10 cellular contexts compared by ENCODE assay signal in genomic region chr20:63696311-63696627, GRCh38. TPM values are rescaled to one million over a fixed set of nuclear protein-coding genes. Genes with fewer than 3 reads are reported as not detected.
DNase-seq lines count a peak whose midpoint lies in the region; ATAC-seq and TF ChIP-seq lines count a peak whose summit lies in the region.
"Had no signal": no experiment of that assay in that cellular context is flagged by ENCODE, and none has a peak within 500 bp of the region (broad histone marks: within the 10 kb centered on the region; RNA-seq: fewer than 3 reads in every experiment).

No MANE protein-coding gene starts in this region.

- intact Hi-C loops in breast epithelium (cut with DNase I; ENCODE audit: low total_unique reads), result no loop called here
- intact Hi-C loops in right lobe of liver (cut with DNase I), result no loop called here

- peak overlapping the region in 1 of 2 donors; percentile 34 for H3K27ac ChIP-seq in breast epithelium
- no peak overlapping the region for H3K27ac ChIP-seq in right lobe of liver
- H3K27ac ChIP-seq in effector memory CD4-positive, alpha-beta T cell (ENCODE audit: insufficient read depth, low read length, poor library complexity, severe bottlenecking), result no peak overlapping the region
- H3K27ac ChIP-seq: HL-60 had no signal

- peaks cover 14 to 17% of the 10 kb centered on the region in 2 donors for H3K4me1 ChIP-seq in breast epithelium
- H3K4me1 ChIP-seq in right lobe of liver, result peaks cover 0 to 14% (median 5%) of the 10 kb centered on the region in 4 donors
- H3K4me1 ChIP-seq in effector memory CD4-positive, alpha-beta T cell (ENCODE audit: control insufficient read depth, insufficient read depth, low read length, poor library complexity, severe bottlenecking), result peaks cover 27% of the 10 kb centered on the region

- TF ChIP-seq POLR2A in breast epithelium (IDR thresholded peaks at IDR 0.05), result no peak
- no peak for TF ChIP-seq POLR2A in right lobe of liver (IDR thresholded peaks at IDR 0.05)

- no peak overlapping the region for H3K4me3 ChIP-seq in Jurkat, Clone E6-1 (ENCODE audit: low read length)
- H3K4me3 ChIP-seq in breast epithelium (peak overlapping the region; percentile 34 to 57 (median 34)), right lobe of liver (no peak overlapping the region)
- no peak overlapping the region for H3K4me3 ChIP-seq in effector memory CD4-positive, alpha-beta T cell (ENCODE audit: insufficient read depth, low read depth, low read length, poor library complexity, severe bottlenecking)

- WGBS in right lobe of liver (ENCODE audit: insufficient coverage, low coverage, low lambda C conversion rate, missing lambda C conversion rate), result no CpG with 5 or more reads among the region's 6 CpGs

- H3K36me3 ChIP-seq in breast epithelium (no peaks in the 10 kb centered on the region), right lobe of liver (no peaks in the 10 kb centered on the region)
- H3K36me3 ChIP-seq in effector memory CD4-positive, alpha-beta T cell (ENCODE audit: control insufficient read depth, insufficient read depth, low read length), result peaks cover 8% of the 10 kb centered on the region

- in situ Hi-C loops in ACHN (cut with HindIII; ENCODE audit: low pct_ligation_motif_present, low pct_unique_long_range_greater_than_20kb, low sequenced_read_pairs), result no loop called here

- DNase-seq in ACHN, result peak; percentile 66
- peak; percentile 48 for DNase-seq in Jurkat, Clone E6-1 (ENCODE audit: low read depth, low spot score)
- no peak for DNase-seq in breast epithelium (ENCODE audit: low spot score in 2 of 2)
- DNase-seq in right lobe of liver, result peak in 2 of 3 donors; percentile 25 to 58
- no peak for DNase-seq in effector memory CD4-positive, alpha-beta T cell

- peak; percentile 16 to 48 (median 26) for ATAC-seq in right lobe of liver
- ATAC-seq in HG03378 (IDR thresholded peaks at IDR 0.05; ENCODE audit: unreplicated experiment), result no peak
- ATAC-seq in GM21390 (IDR thresholded peaks at IDR 0.05; ENCODE audit: unreplicated experiment), result no peak
- no peak for ATAC-seq in GM21529 (IDR thresholded peaks at IDR 0.05; ENCODE audit: unreplicated experiment)

- H3K27me3 ChIP-seq in breast epithelium (no peaks in the 10 kb centered on the region), right lobe of liver (no peaks in the 10 kb centered on the region)
- H3K27me3 ChIP-seq in effector memory CD4-positive, alpha-beta T cell (replicated peaks; ENCODE audit: control insufficient read depth, insufficient read depth, low read length, poor library complexity, severe bottlenecking), result no peaks in the 10 kb centered on the region

- H3K9me3 ChIP-seq in breast epithelium (no peaks in the 10 kb centered on the region), right lobe of liver (no peaks in the 10 kb centered on the region)
- no peaks in the 10 kb centered on the region for H3K9me3 ChIP-seq in effector memory CD4-positive, alpha-beta T cell (ENCODE audit: control insufficient read depth, low read length)

- TF ChIP-seq CTCF in breast epithelium (IDR thresholded peaks at IDR 0.05) (no peak), right lobe of liver (IDR thresholded peaks at IDR 0.05) (no peak)

RNA-seq across cellular contexts. Expression of gene TNFRSF6B, which starts 0.2 kb away (rescaled TPM):
- polyA plus RNA-seq in Jurkat, Clone E6-1 (2012; ENCODE audit: insufficient read depth, insufficient read length), result 4.7 TPM
- 10 to 100 TPM in 1 of 3 donors, 1 to 10 TPM in 2; 2.8 to 40.0 (median 7.4) TPM for total RNA-seq in breast epithelium
- 1 to 10 TPM in 1 of 6 experiments, under 1 TPM in 2, not detected in 3; 0.56 to 1.0 (median 0.62) TPM for total RNA-seq in right lobe of liver
- total RNA-seq: activated CD8-positive, alpha-beta memory T cell treated with anti-CD3 and anti-CD28 coated beads for 36 hours had no signal

RNA-seq across cellular contexts. Expression of gene ARFRP1, which starts 11.5 kb away (rescaled TPM):
- 41.0 TPM for polyA plus RNA-seq in Jurkat, Clone E6-1 (2012; ENCODE audit: insufficient read depth, insufficient read length)
- total RNA-seq in breast epithelium, result 10 to 100 TPM; 30.7 to 41.0 (median 32.3) TPM
- total RNA-seq in right lobe of liver, result 10 to 100 TPM; 16.0 to 22.2 (median 20.2) TPM

RNA-seq across cellular contexts. Expression of gene ZGPAT, which starts 11.6 kb away (rescaled TPM):
- 33.0 TPM for polyA plus RNA-seq in Jurkat, Clone E6-1 (2012; ENCODE audit: insufficient read depth, insufficient read length)
- total RNA-seq in breast epithelium, result 10 to 100 TPM; 17.6 to 26.9 (median 24.9) TPM
- 10 to 100 TPM; 18.7 to 68.9 (median 31.9) TPM for total RNA-seq in right lobe of liver

RNA-seq across cellular contexts. Expression of gene RTEL1, which starts 38.2 kb away (rescaled TPM):
- polyA plus RNA-seq in Jurkat, Clone E6-1 (2012; ENCODE audit: insufficient read depth, insufficient read length), result 22.2 TPM
- total RNA-seq in breast epithelium (10 to 100 TPM; 12.5 to 22.3 (median 15.1) TPM), right lobe of liver (10 to 100 TPM in 5 of 6 experiments, 1 to 10 TPM in 1; 9.6 to 16.3 (median 12.4) TPM)

RNA-seq across cellular contexts. Expression of gene LIME1, which starts 40.2 kb away (rescaled TPM):
- polyA plus RNA-seq in Jurkat, Clone E6-1 (2012; ENCODE audit: insufficient read depth, insufficient read length), result 92.5 TPM
- total RNA-seq in breast epithelium (10 to 100 TPM in 2 of 3 donors, 1 to 10 TPM in 1; 7.0 to 16.7 (median 12.0) TPM), right lobe of liver (100 to 1,000 TPM in 2 of 6 experiments, 10 to 100 TPM in 4; 37.0 to 118 (median 65.5) TPM)

Comparison
In these comparisons a context has a peak if more than half of its experiments do, and no peak if none do; other contexts are left out.
1. DNase-seq: peak in ACHN (single experiment), Jurkat, Clone E6-1 (single experiment) and right lobe of liver (2 of 3); none in breast epithelium (0 of 2) and effector memory CD4-positive, alpha-beta T cell (0 of 3).
2. H3K4me3 ChIP-seq: peak in breast epithelium (3 of 3); none in Jurkat, Clone E6-1 (single experiment), right lobe of liver (0 of 3) and effector memory CD4-positive, alpha-beta T cell (single experiment).
3. ATAC-seq: peak in right lobe of liver (4 of 4); none in HG03378 (single experiment), GM21390 (single experiment) and GM21529 (single experiment).